2 cellular contexts compared by ENCODE assay signal in genomic region chr16:89906141-89907025, GRCh38.
TF ChIP-seq lines count a peak whose summit lies in the region.

No MANE protein-coding gene starts in this region.

TF ChIP-seq in GM23338, 12 proteins besides CTCF, POLR2A, EP300 and RAD21:
- TF ChIP-seq CREB1 (CRISPR knock-in tag; IDR thresholded peaks at IDR 0.05; ENCODE audit: low read depth) (no peak), ETS1 (IDR thresholded peaks at IDR 0.05) (no peak), EZH2phosphoT487 (IDR thresholded peaks at IDR 0.05; ENCODE audit: unreplicated experiment) (no peak), STAT1 (IDR thresholded peaks at IDR 0.05; ENCODE audit: unreplicated experiment) (no peak), ZNF331 (CRISPR knock-in tag; IDR thresholded peaks at IDR 0.05; ENCODE audit: low read depth) (no peak), JUNB (IDR thresholded peaks at IDR 0.05; ENCODE audit: unreplicated experiment) (no peak), ZNF114 (CRISPR knock-in tag; IDR thresholded peaks at IDR 0.05) (no peak), ZNF462 (CRISPR knock-in tag; IDR thresholded peaks at IDR 0.05) (no peak)

TF ChIP-seq in K562, 482 proteins besides CTCF, POLR2A, EP300 and RAD21:
- TF ChIP-seq POLR2AphosphoS5 (IDR thresholded peaks at IDR 0.05; ENCODE audit: control insufficient read depth, insufficient read depth, low read depth, low read length) (0 out of 2 replicates have a peak, but pooled peaks have one; percentile 10), POLR2G (IDR thresholded peaks at IDR 0.05; ENCODE audit: low read depth, low read length) (peak; percentile 63), C11orf30 (IDR thresholded peaks at IDR 0.05; ENCODE audit: low read depth) (no peak), SMARCA5 (IDR thresholded peaks at IDR 0.05) (no peak)
